1 cellular context compared by ENCODE assay signal in the genomic region with DNA sequence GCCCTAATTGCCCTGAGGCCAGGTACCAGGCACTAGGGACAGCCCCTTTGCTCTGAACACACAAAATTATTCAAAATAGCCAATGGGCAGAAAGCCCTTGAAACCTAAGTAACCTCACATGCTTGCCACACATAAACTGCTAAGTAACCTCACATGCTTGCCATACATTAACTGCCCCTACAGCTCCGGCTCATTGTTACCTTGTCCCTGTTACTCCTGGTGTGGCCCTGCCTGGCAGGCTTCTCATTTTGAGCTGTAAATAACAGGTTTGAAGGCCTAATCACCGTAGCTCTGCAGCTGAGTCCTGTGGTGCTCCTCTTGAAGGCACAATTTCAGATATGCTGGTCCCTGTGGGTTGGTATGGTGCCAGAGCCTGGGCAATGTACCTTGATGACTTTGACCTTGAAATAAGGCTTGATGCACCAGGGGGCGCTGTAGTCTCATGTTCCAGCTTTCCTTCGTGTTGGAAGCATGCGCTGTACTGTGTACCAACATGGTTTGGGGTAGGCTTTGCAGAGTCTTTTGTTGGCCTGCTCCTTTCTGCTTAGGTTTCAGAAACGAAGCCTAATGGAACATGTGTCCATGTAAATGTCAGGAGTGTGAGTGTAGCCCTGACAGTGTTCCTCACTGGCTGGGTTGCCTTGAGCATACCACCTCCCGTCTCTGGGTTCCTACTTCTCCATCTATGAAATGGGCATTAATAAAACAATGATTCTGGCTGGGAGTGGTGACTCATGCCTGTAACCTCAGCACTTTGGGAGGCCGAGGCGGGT.
TF ChIP-seq lines count a peak whose summit lies in the region.

No MANE protein-coding gene starts in this region.

TF ChIP-seq in K562, 482 proteins besides CTCF, POLR2A, EP300 and RAD21 (continued from another document and continues in another):
- TF ChIP-seq ZNF431 (CRISPR knock-in tag; IDR thresholded peaks at IDR 0.05): peak; percentile 60; the same call in 1 of the 2 replicates
- TF ChIP-seq CREB1 (IDR thresholded peaks at IDR 0.05): peak; percentile 46; the same call in 1 of the 2 replicates
- peak; percentile 22; the same call in 1 of the 2 replicates for TF ChIP-seq CREB1 (CRISPR knock-in tag; IDR thresholded peaks at IDR 0.05)
- TF ChIP-seq, protein P1, sequence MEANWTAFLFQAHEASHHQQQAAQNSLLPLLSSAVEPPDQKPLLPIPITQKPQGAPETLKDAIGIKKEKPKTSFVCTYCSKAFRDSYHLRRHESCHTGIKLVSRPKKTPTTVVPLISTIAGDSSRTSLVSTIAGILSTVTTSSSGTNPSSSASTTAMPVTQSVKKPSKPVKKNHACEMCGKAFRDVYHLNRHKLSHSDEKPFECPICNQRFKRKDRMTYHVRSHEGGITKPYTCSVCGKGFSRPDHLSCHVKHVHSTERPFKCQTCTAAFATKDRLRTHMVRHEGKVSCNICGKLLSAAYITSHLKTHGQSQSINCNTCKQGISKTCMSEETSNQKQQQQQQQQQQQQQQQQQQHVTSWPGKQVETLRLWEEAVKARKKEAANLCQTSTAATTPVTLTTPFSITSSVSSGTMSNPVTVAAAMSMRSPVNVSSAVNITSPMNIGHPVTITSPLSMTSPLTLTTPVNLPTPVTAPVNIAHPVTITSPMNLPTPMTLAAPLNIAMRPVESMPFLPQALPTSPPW (CRISPR knock-in tag; IDR thresholded peaks at IDR 0.05): peak; percentile 23; the same call in 1 of the 2 replicates
- TF ChIP-seq TOE1 (IDR thresholded peaks at IDR 0.05; ENCODE audit: borderline replicate concordance): peak; percentile 47; the same call in 1 of the 2 replicates
- TF ChIP-seq TOE1 (CRISPR knock-in tag; IDR thresholded peaks at IDR 0.05; ENCODE audit: borderline replicate concordance, low read depth): peak; percentile 49; the same call in 1 of the 2 replicates
- TF ChIP-seq, protein P2, sequence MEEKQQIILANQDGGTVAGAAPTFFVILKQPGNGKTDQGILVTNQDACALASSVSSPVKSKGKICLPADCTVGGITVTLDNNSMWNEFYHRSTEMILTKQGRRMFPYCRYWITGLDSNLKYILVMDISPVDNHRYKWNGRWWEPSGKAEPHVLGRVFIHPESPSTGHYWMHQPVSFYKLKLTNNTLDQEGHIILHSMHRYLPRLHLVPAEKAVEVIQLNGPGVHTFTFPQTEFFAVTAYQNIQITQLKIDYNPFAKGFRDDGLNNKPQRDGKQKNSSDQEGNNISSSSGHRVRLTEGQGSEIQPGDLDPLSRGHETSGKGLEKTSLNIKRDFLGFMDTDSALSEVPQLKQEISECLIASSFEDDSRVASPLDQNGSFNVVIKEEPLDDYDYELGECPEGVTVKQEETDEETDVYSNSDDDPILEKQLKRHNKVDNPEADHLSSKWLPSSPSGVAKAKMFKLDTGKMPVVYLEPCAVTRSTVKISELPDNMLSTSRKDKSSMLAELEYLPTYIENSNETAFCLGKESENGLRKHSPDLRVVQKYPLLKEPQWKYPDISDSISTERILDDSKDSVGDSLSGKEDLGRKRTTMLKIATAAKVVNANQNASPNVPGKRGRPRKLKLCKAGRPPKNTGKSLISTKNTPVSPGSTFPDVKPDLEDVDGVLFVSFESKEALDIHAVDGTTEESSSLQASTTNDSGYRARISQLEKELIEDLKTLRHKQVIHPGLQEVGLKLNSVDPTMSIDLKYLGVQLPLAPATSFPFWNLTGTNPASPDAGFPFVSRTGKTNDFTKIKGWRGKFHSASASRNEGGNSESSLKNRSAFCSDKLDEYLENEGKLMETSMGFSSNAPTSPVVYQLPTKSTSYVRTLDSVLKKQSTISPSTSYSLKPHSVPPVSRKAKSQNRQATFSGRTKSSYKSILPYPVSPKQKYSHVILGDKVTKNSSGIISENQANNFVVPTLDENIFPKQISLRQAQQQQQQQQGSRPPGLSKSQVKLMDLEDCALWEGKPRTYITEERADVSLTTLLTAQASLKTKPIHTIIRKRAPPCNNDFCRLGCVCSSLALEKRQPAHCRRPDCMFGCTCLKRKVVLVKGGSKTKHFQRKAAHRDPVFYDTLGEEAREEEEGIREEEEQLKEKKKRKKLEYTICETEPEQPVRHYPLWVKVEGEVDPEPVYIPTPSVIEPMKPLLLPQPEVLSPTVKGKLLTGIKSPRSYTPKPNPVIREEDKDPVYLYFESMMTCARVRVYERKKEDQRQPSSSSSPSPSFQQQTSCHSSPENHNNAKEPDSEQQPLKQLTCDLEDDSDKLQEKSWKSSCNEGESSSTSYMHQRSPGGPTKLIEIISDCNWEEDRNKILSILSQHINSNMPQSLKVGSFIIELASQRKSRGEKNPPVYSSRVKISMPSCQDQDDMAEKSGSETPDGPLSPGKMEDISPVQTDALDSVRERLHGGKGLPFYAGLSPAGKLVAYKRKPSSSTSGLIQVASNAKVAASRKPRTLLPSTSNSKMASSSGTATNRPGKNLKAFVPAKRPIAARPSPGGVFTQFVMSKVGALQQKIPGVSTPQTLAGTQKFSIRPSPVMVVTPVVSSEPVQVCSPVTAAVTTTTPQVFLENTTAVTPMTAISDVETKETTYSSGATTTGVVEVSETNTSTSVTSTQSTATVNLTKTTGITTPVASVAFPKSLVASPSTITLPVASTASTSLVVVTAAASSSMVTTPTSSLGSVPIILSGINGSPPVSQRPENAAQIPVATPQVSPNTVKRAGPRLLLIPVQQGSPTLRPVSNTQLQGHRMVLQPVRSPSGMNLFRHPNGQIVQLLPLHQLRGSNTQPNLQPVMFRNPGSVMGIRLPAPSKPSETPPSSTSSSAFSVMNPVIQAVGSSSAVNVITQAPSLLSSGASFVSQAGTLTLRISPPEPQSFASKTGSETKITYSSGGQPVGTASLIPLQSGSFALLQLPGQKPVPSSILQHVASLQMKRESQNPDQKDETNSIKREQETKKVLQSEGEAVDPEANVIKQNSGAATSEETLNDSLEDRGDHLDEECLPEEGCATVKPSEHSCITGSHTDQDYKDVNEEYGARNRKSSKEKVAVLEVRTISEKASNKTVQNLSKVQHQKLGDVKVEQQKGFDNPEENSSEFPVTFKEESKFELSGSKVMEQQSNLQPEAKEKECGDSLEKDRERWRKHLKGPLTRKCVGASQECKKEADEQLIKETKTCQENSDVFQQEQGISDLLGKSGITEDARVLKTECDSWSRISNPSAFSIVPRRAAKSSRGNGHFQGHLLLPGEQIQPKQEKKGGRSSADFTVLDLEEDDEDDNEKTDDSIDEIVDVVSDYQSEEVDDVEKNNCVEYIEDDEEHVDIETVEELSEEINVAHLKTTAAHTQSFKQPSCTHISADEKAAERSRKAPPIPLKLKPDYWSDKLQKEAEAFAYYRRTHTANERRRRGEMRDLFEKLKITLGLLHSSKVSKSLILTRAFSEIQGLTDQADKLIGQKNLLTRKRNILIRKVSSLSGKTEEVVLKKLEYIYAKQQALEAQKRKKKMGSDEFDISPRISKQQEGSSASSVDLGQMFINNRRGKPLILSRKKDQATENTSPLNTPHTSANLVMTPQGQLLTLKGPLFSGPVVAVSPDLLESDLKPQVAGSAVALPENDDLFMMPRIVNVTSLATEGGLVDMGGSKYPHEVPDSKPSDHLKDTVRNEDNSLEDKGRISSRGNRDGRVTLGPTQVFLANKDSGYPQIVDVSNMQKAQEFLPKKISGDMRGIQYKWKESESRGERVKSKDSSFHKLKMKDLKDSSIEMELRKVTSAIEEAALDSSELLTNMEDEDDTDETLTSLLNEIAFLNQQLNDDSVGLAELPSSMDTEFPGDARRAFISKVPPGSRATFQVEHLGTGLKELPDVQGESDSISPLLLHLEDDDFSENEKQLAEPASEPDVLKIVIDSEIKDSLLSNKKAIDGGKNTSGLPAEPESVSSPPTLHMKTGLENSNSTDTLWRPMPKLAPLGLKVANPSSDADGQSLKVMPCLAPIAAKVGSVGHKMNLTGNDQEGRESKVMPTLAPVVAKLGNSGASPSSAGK (IDR thresholded peaks at IDR 0.05): peak; percentile 88
- peak; percentile 78 for TF ChIP-seq NR2C2 (CRISPR knock-in tag; IDR thresholded peaks at IDR 0.05)
- TF ChIP-seq NR2C2 (tag; IDR thresholded peaks at IDR 0.05): no peak
- TF ChIP-seq NRF1 (conservative IDR thresholded peaks at IDR 0.05 in 1 of 2, IDR thresholded peaks at IDR 0.05 in 1 of 2): peak; percentile 48 to 51
- TF ChIP-seq BCL6 (CRISPR knock-in tag; IDR thresholded peaks at IDR 0.05): no peak
- TF ChIP-seq KAT7 (CRISPR knock-in tag; IDR thresholded peaks at IDR 0.05; ENCODE audit: borderline replicate concordance): no peak
- TF ChIP-seq, protein P3, sequence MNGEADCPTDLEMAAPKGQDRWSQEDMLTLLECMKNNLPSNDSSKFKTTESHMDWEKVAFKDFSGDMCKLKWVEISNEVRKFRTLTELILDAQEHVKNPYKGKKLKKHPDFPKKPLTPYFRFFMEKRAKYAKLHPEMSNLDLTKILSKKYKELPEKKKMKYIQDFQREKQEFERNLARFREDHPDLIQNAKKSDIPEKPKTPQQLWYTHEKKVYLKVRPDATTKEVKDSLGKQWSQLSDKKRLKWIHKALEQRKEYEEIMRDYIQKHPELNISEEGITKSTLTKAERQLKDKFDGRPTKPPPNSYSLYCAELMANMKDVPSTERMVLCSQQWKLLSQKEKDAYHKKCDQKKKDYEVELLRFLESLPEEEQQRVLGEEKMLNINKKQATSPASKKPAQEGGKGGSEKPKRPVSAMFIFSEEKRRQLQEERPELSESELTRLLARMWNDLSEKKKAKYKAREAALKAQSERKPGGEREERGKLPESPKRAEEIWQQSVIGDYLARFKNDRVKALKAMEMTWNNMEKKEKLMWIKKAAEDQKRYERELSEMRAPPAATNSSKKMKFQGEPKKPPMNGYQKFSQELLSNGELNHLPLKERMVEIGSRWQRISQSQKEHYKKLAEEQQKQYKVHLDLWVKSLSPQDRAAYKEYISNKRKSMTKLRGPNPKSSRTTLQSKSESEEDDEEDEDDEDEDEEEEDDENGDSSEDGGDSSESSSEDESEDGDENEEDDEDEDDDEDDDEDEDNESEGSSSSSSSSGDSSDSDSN (IDR thresholded peaks at IDR 0.05; ENCODE audit: borderline replicate concordance in 1 of 2, low read depth in 2 of 2, low read length in 2 of 2): 0 out of 4 replicates have a peak, but pooled peaks of 1 of the 2 experiments have one; percentile 35
- 0 out of 4 replicates have a peak, but pooled peaks of 1 of the 2 experiments have one; percentile 27 for TF ChIP-seq FOXA3 (CRISPR knock-in tag; conservative IDR thresholded peaks at IDR 0.05 in 1 of 2, IDR thresholded peaks at IDR 0.05 in 1 of 2)
- peak; percentile 98 for TF ChIP-seq SMC3 (conservative IDR thresholded peaks at IDR 0.05; ENCODE audit: insufficient read depth, low read depth, low read length)
- TF ChIP-seq, protein P4, sequence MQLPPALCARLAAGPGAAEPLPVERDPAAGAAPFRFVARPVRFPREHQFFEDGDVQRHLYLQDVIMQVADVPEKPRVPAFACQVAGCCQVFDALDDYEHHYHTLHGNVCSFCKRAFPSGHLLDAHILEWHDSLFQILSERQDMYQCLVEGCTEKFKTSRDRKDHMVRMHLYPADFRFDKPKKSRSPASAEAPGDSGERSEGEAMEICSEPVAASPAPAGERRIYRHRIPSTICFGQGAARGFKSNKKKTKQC (CRISPR knock-in tag; IDR thresholded peaks at IDR 0.05): peak; percentile 41; the same call in 1 of the 2 replicates
- TF ChIP-seq BCOR (IDR thresholded peaks at IDR 0.05): peak; percentile 91
- peak in 1 of 2 experiments; percentile 73; a peak in 2 of 3 replicates for TF ChIP-seq CBX3 (IDR thresholded peaks at IDR 0.05; ENCODE audit: borderline replicate concordance in 1 of 2, low read length in 2 of 2)
- TF ChIP-seq, protein P5, sequence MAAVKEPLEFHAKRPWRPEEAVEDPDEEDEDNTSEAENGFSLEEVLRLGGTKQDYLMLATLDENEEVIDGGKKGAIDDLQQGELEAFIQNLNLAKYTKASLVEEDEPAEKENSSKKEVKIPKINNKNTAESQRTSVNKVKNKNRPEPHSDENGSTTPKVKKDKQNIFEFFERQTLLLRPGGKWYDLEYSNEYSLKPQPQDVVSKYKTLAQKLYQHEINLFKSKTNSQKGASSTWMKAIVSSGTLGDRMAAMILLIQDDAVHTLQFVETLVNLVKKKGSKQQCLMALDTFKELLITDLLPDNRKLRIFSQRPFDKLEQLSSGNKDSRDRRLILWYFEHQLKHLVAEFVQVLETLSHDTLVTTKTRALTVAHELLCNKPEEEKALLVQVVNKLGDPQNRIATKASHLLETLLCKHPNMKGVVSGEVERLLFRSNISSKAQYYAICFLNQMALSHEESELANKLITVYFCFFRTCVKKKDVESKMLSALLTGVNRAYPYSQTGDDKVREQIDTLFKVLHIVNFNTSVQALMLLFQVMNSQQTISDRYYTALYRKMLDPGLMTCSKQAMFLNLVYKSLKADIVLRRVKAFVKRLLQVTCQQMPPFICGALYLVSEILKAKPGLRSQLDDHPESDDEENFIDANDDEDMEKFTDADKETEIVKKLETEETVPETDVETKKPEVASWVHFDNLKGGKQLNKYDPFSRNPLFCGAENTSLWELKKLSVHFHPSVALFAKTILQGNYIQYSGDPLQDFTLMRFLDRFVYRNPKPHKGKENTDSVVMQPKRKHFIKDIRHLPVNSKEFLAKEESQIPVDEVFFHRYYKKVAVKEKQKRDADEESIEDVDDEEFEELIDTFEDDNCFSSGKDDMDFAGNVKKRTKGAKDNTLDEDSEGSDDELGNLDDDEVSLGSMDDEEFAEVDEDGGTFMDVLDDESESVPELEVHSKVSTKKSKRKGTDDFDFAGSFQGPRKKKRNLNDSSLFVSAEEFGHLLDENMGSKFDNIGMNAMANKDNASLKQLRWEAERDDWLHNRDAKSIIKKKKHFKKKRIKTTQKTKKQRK (IDR thresholded peaks at IDR 0.05; ENCODE audit: borderline replicate concordance, low read depth, low read length): no peak
- peak; percentile 71; the same call in 1 of the 2 replicates for TF ChIP-seq XRCC5 (IDR thresholded peaks at IDR 0.05; ENCODE audit: low read depth, low read length)
- TF ChIP-seq SOX6 (IDR thresholded peaks at IDR 0.05): peak; percentile 60
- TF ChIP-seq, protein P6, sequence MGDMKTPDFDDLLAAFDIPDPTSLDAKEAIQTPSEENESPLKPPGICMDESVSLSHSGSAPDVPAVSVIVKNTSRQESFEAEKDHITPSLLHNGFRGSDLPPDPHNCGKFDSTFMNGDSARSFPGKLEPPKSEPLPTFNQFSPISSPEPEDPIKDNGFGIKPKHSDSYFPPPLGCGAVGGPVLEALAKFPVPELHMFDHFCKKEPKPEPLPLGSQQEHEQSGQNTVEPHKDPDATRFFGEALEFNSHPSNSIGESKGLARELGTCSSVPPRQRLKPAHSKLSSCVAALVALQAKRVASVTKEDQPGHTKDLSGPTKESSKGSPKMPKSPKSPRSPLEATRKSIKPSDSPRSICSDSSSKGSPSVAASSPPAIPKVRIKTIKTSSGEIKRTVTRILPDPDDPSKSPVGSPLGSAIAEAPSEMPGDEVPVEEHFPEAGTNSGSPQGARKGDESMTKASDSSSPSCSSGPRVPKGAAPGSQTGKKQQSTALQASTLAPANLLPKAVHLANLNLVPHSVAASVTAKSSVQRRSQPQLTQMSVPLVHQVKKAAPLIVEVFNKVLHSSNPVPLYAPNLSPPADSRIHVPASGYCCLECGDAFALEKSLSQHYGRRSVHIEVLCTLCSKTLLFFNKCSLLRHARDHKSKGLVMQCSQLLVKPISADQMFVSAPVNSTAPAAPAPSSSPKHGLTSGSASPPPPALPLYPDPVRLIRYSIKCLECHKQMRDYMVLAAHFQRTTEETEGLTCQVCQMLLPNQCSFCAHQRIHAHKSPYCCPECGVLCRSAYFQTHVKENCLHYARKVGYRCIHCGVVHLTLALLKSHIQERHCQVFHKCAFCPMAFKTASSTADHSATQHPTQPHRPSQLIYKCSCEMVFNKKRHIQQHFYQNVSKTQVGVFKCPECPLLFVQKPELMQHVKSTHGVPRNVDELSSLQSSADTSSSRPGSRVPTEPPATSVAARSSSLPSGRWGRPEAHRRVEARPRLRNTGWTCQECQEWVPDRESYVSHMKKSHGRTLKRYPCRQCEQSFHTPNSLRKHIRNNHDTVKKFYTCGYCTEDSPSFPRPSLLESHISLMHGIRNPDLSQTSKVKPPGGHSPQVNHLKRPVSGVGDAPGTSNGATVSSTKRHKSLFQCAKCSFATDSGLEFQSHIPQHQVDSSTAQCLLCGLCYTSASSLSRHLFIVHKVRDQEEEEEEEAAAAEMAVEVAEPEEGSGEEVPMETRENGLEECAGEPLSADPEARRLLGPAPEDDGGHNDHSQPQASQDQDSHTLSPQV (IDR thresholded peaks at IDR 0.05): peak; percentile 86
- TF ChIP-seq ZNF282 (CRISPR knock-in tag; IDR thresholded peaks at IDR 0.05): no peak
